8 cellular contexts compared by ENCODE assay signal in genomic region chr17:77127735-77128361, GRCh38. TPM values are rescaled to one million over a fixed set of nuclear protein-coding genes. Genes with fewer than 3 reads are reported as not detected.
DNase-seq lines count a peak whose midpoint lies in the region; ATAC-seq and TF ChIP-seq lines count a peak whose summit lies in the region.

No MANE protein-coding gene starts in this region.

- H3K4me3 Mint-ChIP-seq in MCF 10A (ENCODE audit: unreplicated experiment), result peak overlapping the region; percentile 55
- peak overlapping the region; percentile 76 for H3K4me3 Mint-ChIP-seq in natural killer cell

- H3K9me3 Mint-ChIP-seq in MCF 10A (ENCODE audit: unreplicated experiment) (no peaks in the 10 kb centered on the region), natural killer cell (no peaks in the 10 kb centered on the region)

- peak; percentile 69 for DNase-seq in Ammon's horn (ENCODE audit: low spot score)
- peak; percentile 47 for DNase-seq in activated CD4-positive, CD25-positive, alpha-beta regulatory T cell treated with anti-CD3 and anti-CD28 coated beads, Interleukin-2, amount 50 U/mL, for 16 hours (ENCODE audit: low read depth, low spot score)
- DNase-seq in MCF 10A (ENCODE audit: unreplicated experiment), result peak; percentile 93
- peak; percentile 65 for DNase-seq in natural killer cell
- DNase-seq in stimulated activated naive CD8-positive, alpha-beta T cell treated with anti-CD3 and anti-CD28 coated beads, Interleukin-15, Interleukin-2, amounts not matched to agents 100 U/mL and 50 U/mL, for 24 hours, result peak; percentile 74
- DNase-seq in NCI-H1048 (lab: John Stamatoyannopoulos, UW), result no peak
- no peak for DNase-seq in GM10248 (ENCODE audit: extremely low spot score)

- H3K27ac Mint-ChIP-seq in MCF 10A (ENCODE audit: low read depth, unreplicated experiment) (peak overlapping the region; percentile 46), natural killer cell (peak overlapping the region; percentile 86 to 96)

- no peaks in the 10 kb centered on the region for H3K36me3 Mint-ChIP-seq in MCF 10A (ENCODE audit: insufficient read depth, unreplicated experiment)
- H3K36me3 Mint-ChIP-seq in natural killer cell, result no peaks in the 10 kb centered on the region

- intact Hi-C loops in MCF 10A (cut with micrococcal nuclease) (no loop called here), natural killer cell (cut with micrococcal nuclease) (no loop called here)

- CTCF ChIA-PET in MCF 10A (lab: Yijun Ruan, JAX), result interaction anchor here (0.7 to 1.1 kb wide), 2 partner anchors 10 to 13 kb away, joined by 3 read pairs; partner anchors contain the start of gene SEC14L1
- CTCF ChIA-PET in GM10248 (lab: Yijun Ruan, JAX), result interaction anchor here (1.1 to 1.5 kb wide), 4 partner anchors 8 to 72 kb away, joined by 3 to 6 read pairs (median 4); no protein-coding TSS in a partner anchor

- H3K4me1 Mint-ChIP-seq in MCF 10A (ENCODE audit: insufficient read depth, unreplicated experiment) (peaks cover 40% of the 10 kb centered on the region), natural killer cell (peaks cover 7 to 25% of the 10 kb centered on the region in 2 donors)

- ATAC-seq in natural killer cell (peak; percentile 90 to 94 (median 93)), GM19035 (IDR thresholded peaks at IDR 0.05; ENCODE audit: unreplicated experiment) (no peak)
- peak; percentile 95 for ATAC-seq in stimulated activated naive CD8-positive, alpha-beta T cell treated with anti-CD3 and anti-CD28 coated beads, Interleukin-15, Interleukin-2, amounts not matched to agents 100 U/mL and 50 U/mL, for 24 hours

- POLR2A ChIA-PET in MCF 10A (lab: Yijun Ruan, JAX), result interaction anchor here (0.9 to 6.2 kb wide), 5 partner anchors 10 to 39 kb away, joined by 4 to 50 read pairs (median 5); partner anchors contain the start of gene SEC14L1
- POLR2A ChIA-PET in GM10248 (lab: Yijun Ruan, JAX), result no interaction called here

- no peak for TF ChIP-seq CTCF in MCF 10A (IDR thresholded peaks at IDR 0.05; ENCODE audit: unreplicated experiment)
- TF ChIP-seq CTCF in natural killer cell (IDR thresholded peaks at IDR 0.05), result no peak
- no peak for TF ChIP-seq CTCF in GM10248 (IDR thresholded peaks at IDR 0.05; ENCODE audit: control extremely low read depth, extremely low read depth, low read depth, missing control alignments)

- H3K27me3 Mint-ChIP-seq in MCF 10A (ENCODE audit: insufficient read depth, unreplicated experiment) (no peaks in the 10 kb centered on the region), natural killer cell (ENCODE audit: low read depth in 2 of 2) (no peaks in the 10 kb centered on the region)

- no TSS peak for BruUV-seq in MCF 10A (replicated peaks; lab: Mats Ljungman, UMichigan)

RNA-seq across cellular contexts. Expression of gene SEC14L1, which starts 12.9 kb away (rescaled TPM):
- total RNA-seq in MCF 10A (2022), result 25.8 and 31.4 TPM in 2 replicates
- total RNA-seq in natural killer cell, result 100 to 1,000 TPM; 129 to 160 (median 129) TPM

Comparison
In these comparisons a context has a peak if more than half of its experiments do, and no peak if none do; other contexts are left out.
1. DNase-seq: peak in Ammon's horn (single experiment), activated CD4-positive, CD25-positive, alpha-beta regulatory T cell treated with anti-CD3 and anti-CD28 coated beads, Interleukin-2, amount 50 U/mL, for 16 hours (single experiment), MCF 10A (single experiment), natural killer cell (single experiment) and stimulated activated naive CD8-positive, alpha-beta T cell treated with anti-CD3 and anti-CD28 coated beads, Interleukin-15, Interleukin-2, amounts not matched to agents 100 U/mL and 50 U/mL, for 24 hours (single experiment); none in NCI-H1048 (single experiment) and GM10248 (single experiment).